Comparison of ENCODE assay signal across 17 cellular contexts in the genomic region with DNA sequence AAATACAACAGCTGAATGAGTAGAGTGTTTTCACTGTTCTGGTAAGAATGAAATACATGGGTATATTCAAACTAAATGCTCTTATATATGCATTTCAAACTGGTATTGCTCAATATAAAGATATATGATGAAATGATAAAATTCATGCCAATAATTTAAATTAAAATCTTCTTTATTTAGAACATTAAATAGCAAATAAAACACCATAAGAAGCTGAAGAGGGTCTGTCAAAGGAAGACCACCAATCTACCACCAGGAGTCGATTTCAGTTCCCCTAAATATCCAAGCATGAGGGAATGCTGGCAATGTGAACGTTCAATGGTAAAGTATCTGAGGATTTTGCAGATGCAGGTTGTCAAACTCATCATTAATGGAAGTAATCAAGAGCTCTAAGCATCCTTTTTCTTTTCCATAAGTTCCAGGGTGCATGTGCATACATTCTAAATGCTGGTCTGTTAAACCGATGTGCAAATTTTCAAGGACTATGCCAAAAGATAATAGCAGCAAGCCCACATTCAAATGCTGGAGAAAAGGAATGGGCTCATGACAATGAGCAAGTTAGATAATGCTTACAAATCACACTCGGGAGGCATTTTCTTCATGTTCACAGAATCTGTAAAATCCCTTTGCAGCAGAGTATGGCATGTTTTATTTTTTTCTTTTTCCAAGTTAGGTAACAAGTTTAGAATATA.
DNase-seq lines count a peak whose midpoint lies in the region; ATAC-seq, FAIRE-seq and TF ChIP-seq lines count a peak whose summit lies in the region.
"Had no signal": no experiment of that assay in that cellular context is flagged by ENCODE, and none has a peak within 500 bp of the region (broad histone marks: within the 10 kb centered on the region; RNA-seq: fewer than 3 reads in every experiment).

No MANE protein-coding gene starts in this region.

- peak overlapping the region; percentile 99 for H3K27ac ChIP-seq in RWPE2 (ENCODE audit: poor library complexity, severe bottlenecking)
- peak overlapping the region in 3 of 5 donors; percentile 57 to 80 (median 75) for H3K27ac ChIP-seq in stomach
- H3K27ac ChIP-seq: Peyer's patch had no signal

- H3K4me1 Mint-ChIP-seq in stimulated activated naive CD8-positive, alpha-beta T cell treated with anti-CD3 and anti-CD28 coated beads, Interleukin-15, Interleukin-2, amounts not matched to agents 100 ng/mL and 50 ng/mL, for 24 hours (ENCODE audit: low read depth), result peaks cover 78% of the 10 kb centered on the region
- H3K4me1 Mint-ChIP-seq: B cell had no signal

- FAIRE-seq in GM12892 (lab: Jason Lieb, UNC), result no peak

- no peak for TF ChIP-seq EP300 in stomach (IDR thresholded peaks at IDR 0.05)

- TF ChIP-seq CTCF in RWPE2 (IDR thresholded peaks at IDR 0.05; ENCODE audit: poor library complexity, severe bottlenecking) (no peak), epithelial cell of esophagus (IDR thresholded peaks at IDR 0.05; ENCODE audit: insufficient read depth, low read depth, low read length, missing control alignments) (no peak), stomach (IDR thresholded peaks at IDR 0.05) (no peak)

- H3K4me1 ChIP-seq in RWPE2 (ENCODE audit: insufficient read depth, poor library complexity, severe bottlenecking), result peaks cover 90% of the 10 kb centered on the region
- peaks cover 0 to 28% (median 4%) of the 10 kb centered on the region in 4 donors for H3K4me1 ChIP-seq in stomach

- no peaks in the 10 kb centered on the region for H3K9me3 Mint-ChIP-seq in stimulated activated naive CD8-positive, alpha-beta T cell treated with anti-CD3 and anti-CD28 coated beads, Interleukin-15, Interleukin-2, amounts not matched to agents 100 ng/mL and 50 ng/mL, for 24 hours
- H3K9me3 Mint-ChIP-seq: H9 had no signal

- H3K4me3 ChIP-seq in RWPE2 (ENCODE audit: severe bottlenecking) (no peak overlapping the region), epithelial cell of esophagus (ENCODE audit: low read length) (no peak overlapping the region), stomach (no peak overlapping the region)
- H3K4me3 ChIP-seq: Peyer's patch had no signal

- ATAC-seq in stimulated activated naive CD8-positive, alpha-beta T cell treated with anti-CD3 and anti-CD28 coated beads, Interleukin-15, Interleukin-2, amounts not matched to agents 100 U/mL and 50 U/mL, for 24 hours, result no peak
- ATAC-seq in RWPE2 (ENCODE audit: low read depth), result no peak

- H3K27me3 ChIP-seq in RWPE2 (ENCODE audit: insufficient read depth, poor library complexity, severe bottlenecking), result no peaks in the 10 kb centered on the region
- H3K27me3 ChIP-seq in stomach, result no peaks in the 10 kb centered on the region
- H3K27me3 ChIP-seq: Peyer's patch had no signal

- peak overlapping the region; percentile 93 for H3K27ac Mint-ChIP-seq in stimulated activated naive CD8-positive, alpha-beta T cell treated with anti-CD3 and anti-CD28 coated beads, Interleukin-15, Interleukin-2, amounts not matched to agents 100 ng/mL and 50 ng/mL, for 24 hours
- H3K27ac Mint-ChIP-seq: B cell; CD4-positive, alpha-beta memory T cell; H9 had no signal

- TF ChIP-seq POLR2A in stomach (IDR thresholded peaks at IDR 0.05) (no peak), GM12892 (IDR thresholded peaks at IDR 0.05; ENCODE audit: low read depth, low read length) (no peak)

- no peaks in the 10 kb centered on the region for H3K36me3 Mint-ChIP-seq in stimulated activated naive CD8-positive, alpha-beta T cell treated with anti-CD3 and anti-CD28 coated beads, Interleukin-15, Interleukin-2, amounts not matched to agents 100 ng/mL and 50 ng/mL, for 24 hours (ENCODE audit: low read depth)
- H3K36me3 Mint-ChIP-seq: CD4-positive, alpha-beta memory T cell had no signal

- WGBS in stomach, 5 donors, result 72 to 83% (median 74%) methylated on average over 4 of the region's 4 CpGs

- no peak for DNase-seq in stimulated activated naive CD8-positive, alpha-beta T cell treated with anti-CD3 and anti-CD28 coated beads, Interleukin-15, Interleukin-2, amounts not matched to agents 100 U/mL and 50 U/mL, for 24 hours
- DNase-seq in RWPE2 (ENCODE audit: low spot score) (no peak), epithelial cell of esophagus (ENCODE audit: low read depth) (peak; percentile 40), stomach (no peak), GM12892 (ENCODE audit: insufficient read length) (no peak), NOMO-1 (lab: John Stamatoyannopoulos, UW; ENCODE audit: unreplicated experiment in 2 of 2) (no peak)
- no peak for DNase-seq in activated CD4-positive, alpha-beta T cell treated with anti-CD3 and anti-CD28 coated beads, Interleukin-2, amount 50 U/mL, for 4 hours
- DNase-seq: CD4-positive, alpha-beta memory T cell; H9; MM.1S; NCI-H1105 treated with DMSO at 0.1 percent for 48 hours; NCI-H187 treated with DMSO at 0.1 percent for 48 hours; NCI-H748 treated with DMSO at 0.1 percent for 48 hours; Peyer's patch; SHP77 treated with DMSO at 0.1 percent for 48 hours had no signal

- H3K9me3 ChIP-seq in RWPE2 (ENCODE audit: severe bottlenecking) (no peaks in the 10 kb centered on the region), stomach (no peaks in the 10 kb centered on the region)
- H3K9me3 ChIP-seq: Peyer's patch had no signal

- no peaks in the 10 kb centered on the region for H3K36me3 ChIP-seq in RWPE2 (ENCODE audit: low read depth)
- H3K36me3 ChIP-seq in stomach, result no peaks in the 10 kb centered on the region
- H3K36me3 ChIP-seq: Peyer's patch had no signal

- peaks cover 3% of the 10 kb centered on the region for H3K27me3 Mint-ChIP-seq in stimulated activated naive CD8-positive, alpha-beta T cell treated with anti-CD3 and anti-CD28 coated beads, Interleukin-15, Interleukin-2, amounts not matched to agents 100 ng/mL and 50 ng/mL, for 24 hours
- H3K27me3 Mint-ChIP-seq: B cell had no signal

- no peak overlapping the region for H3K4me3 Mint-ChIP-seq in stimulated activated naive CD8-positive, alpha-beta T cell treated with anti-CD3 and anti-CD28 coated beads, Interleukin-15, Interleukin-2, amounts not matched to agents 100 ng/mL and 50 ng/mL, for 24 hours
- H3K4me3 Mint-ChIP-seq: B cell; CD4-positive, alpha-beta memory T cell; H9 had no signal

- intact Hi-C loops in stomach (cut with DNase I; ENCODE audit: low total_unique reads), result no loop called here
